Comparison of ENCODE assay signal across 31 cellular contexts in genomic region chr9:88936668-88937067, GRCh38. TPM values are rescaled to one million over a fixed set of nuclear protein-coding genes. Genes with fewer than 3 reads are reported as not detected.
DNase-seq lines count a peak whose midpoint lies in the region; ATAC-seq and TF ChIP-seq lines count a peak whose summit lies in the region.
"Had no signal": no experiment of that assay in that cellular context is flagged by ENCODE, and none has a peak within 500 bp of the region (broad histone marks: within the 10 kb centered on the region; RNA-seq: fewer than 3 reads in every experiment).

No MANE protein-coding gene starts in this region.

- H3K27ac ChIP-seq in mammary epithelial cell (ENCODE audit: insufficient read depth, low read depth, low read length), result no peak overlapping the region
- H3K27ac ChIP-seq in gastrocnemius medialis, result peak overlapping the region in 1 of 4 donors; percentile 22
- H3K27ac ChIP-seq: skin epidermis, upper lobe of left lung, WERI-Rb-1 had no signal

- POLR2A ChIA-PET in MCF 10A (lab: Yijun Ruan, JAX), result no interaction called here

- H3K79me2 ChIP-seq in mammary epithelial cell (ENCODE audit: insufficient read depth, low read length), result no peaks in the 10 kb centered on the region

- H2AFZ ChIP-seq in mammary epithelial cell (ENCODE audit: low read depth, low read length), result peak overlapping the region; percentile 2

- in situ Hi-C loops in mammary epithelial cell (cut with MboI; ENCODE audit: low sequenced_read_pairs in 2 of 2) (no loop called here), SK-MEL-5 (cut with HindIII; ENCODE audit: low pct_unique_long_range_greater_than_20kb, low sequenced_read_pairs) (no loop called here), gastrocnemius medialis (cut with MboI; ENCODE audit: low sequenced_read_pairs in 4 of 4) (no loop called here)

- H3K27me3 Mint-ChIP-seq in MCF 10A (ENCODE audit: insufficient read depth, unreplicated experiment), result no peaks in the 10 kb centered on the region

- no peak overlapping the region for H3K27ac Mint-ChIP-seq in MCF 10A (ENCODE audit: low read depth, unreplicated experiment)
- H3K27ac Mint-ChIP-seq: activated CD4-positive, alpha-beta T cell treated with anti-CD3 and anti-CD28 coated beads, Interleukin-2, amount 10 ng/mL, durations not matched to agents 24 days and 14 days; activated naive CD4-positive, alpha-beta T cell treated with anti-CD3 and anti-CD28 coated beads, Interleukin-2, amount 50 U/mL, for 24 hours; activated T-helper 2 cell treated with anti-CD3 and anti-CD28 coated beads, Interferon-gamma antibody, Interleukin-2, Interleukin-4, amounts not matched to agents 10 μg/mL and 5 μg/mL and 100 μg/mL, durations not matched to agents 14 hours and 24 hours and 36 hours; CD4-positive, alpha-beta memory T cell; nephron; stimulated activated memory B cell treated with anti-CD40 and anti-IgM and Interleukin-4, amounts not matched to agents 10 μg/mL and 1 μg/mL and 100 μg/mL, for 72 hours had no signal

- dilution Hi-C loops in mammary epithelial cell (cut with HindIII; ENCODE audit: low sequenced_read_pairs), result no loop called here

- H3K27me3 ChIP-seq in mammary epithelial cell (ENCODE audit: insufficient read depth, low read length) (peaks cover 2% of the 10 kb centered on the region), gastrocnemius medialis (no peaks in the 10 kb centered on the region)
- H3K27me3 ChIP-seq: breast epithelium, upper lobe of left lung had no signal

- TF ChIP-seq CTCF in mammary epithelial cell (conservative IDR thresholded peaks at IDR 0.05 in 1 of 2, IDR thresholded peaks at IDR 0.05 in 1 of 2; ENCODE audit: extremely low read depth in 1 of 2, insufficient read depth in 1 of 2, low read depth in 1 of 2, low read length in 2 of 2) (no peak), MCF 10A (IDR thresholded peaks at IDR 0.05; ENCODE audit: unreplicated experiment) (no peak), fibroblast of villous mesenchyme (IDR thresholded peaks at IDR 0.05; ENCODE audit: insufficient read depth, low read depth, low read length) (no peak), gastrocnemius medialis (IDR thresholded peaks at IDR 0.05 in 4 of 5, conservative IDR thresholded peaks at IDR 0.05 in 1 of 5) (no peak)

- CTCF ChIA-PET in mammary epithelial cell (lab: Charles Lee; ENCODE audit: low non-redundant PET), result no interaction called here
- CTCF ChIA-PET in MCF 10A (lab: Yijun Ruan, JAX), result no interaction called here

- BruUV-seq in mammary epithelial cell (replicated peaks; lab: Mats Ljungman, UMichigan) (no TSS peak), MCF 10A (replicated peaks; lab: Mats Ljungman, UMichigan) (no TSS peak)

- H3K4me2 ChIP-seq in mammary epithelial cell (ENCODE audit: insufficient read depth, low read depth, low read length), result no peak overlapping the region

- no peaks in the 10 kb centered on the region for H3K4me1 ChIP-seq in mammary epithelial cell (ENCODE audit: insufficient read depth, low read length)
- no peaks in the 10 kb centered on the region for H3K4me1 ChIP-seq in gastrocnemius medialis
- H3K4me1 ChIP-seq: breast epithelium had no signal

- H3K36me3 ChIP-seq in mammary epithelial cell (ENCODE audit: insufficient read depth, low read length), result no peaks in the 10 kb centered on the region
- H3K36me3 ChIP-seq in gastrocnemius medialis, result no peaks in the 10 kb centered on the region
- H3K36me3 ChIP-seq: breast epithelium, upper lobe of left lung, WERI-Rb-1 had no signal

- H3K4me3 ChIP-seq in mammary epithelial cell (replicated peaks in 1 of 3; ENCODE audit: insufficient read depth in 1 of 3, low read depth in 2 of 3, low read length in 3 of 3) (no peak overlapping the region), fibroblast of villous mesenchyme (ENCODE audit: low read depth, low read length) (no peak overlapping the region), gastrocnemius medialis (no peak overlapping the region)
- H3K4me3 ChIP-seq: breast epithelium, skin epidermis, upper lobe of left lung had no signal

- WGBS in mammary epithelial cell (ENCODE audit: low coverage, missing lambda C conversion rate), result 6% methylated on average over 5 of the region's 5 CpGs

- peak; percentile 58 to 63 for ATAC-seq in gastrocnemius medialis
- no peak for ATAC-seq in GM18502 (IDR thresholded peaks at IDR 0.05; ENCODE audit: poor library complexity, unreplicated experiment)
- ATAC-seq: Panc1; stimulated activated memory B cell treated with anti-CD40 and anti-IgM and Interleukin-4, amounts not matched to agents 10 μg/mL and 1 μg/mL and 100 μg/mL, for 72 hours had no signal

- H3K9ac ChIP-seq in mammary epithelial cell (ENCODE audit: insufficient read depth, low read length), result no peak overlapping the region

- H3K4me3 Mint-ChIP-seq in MCF 10A (ENCODE audit: unreplicated experiment), result no peak overlapping the region
- H3K4me3 Mint-ChIP-seq: activated CD4-positive, alpha-beta T cell treated with anti-CD3 and anti-CD28 coated beads, Interleukin-2, amount 10 ng/mL, durations not matched to agents 24 days and 14 days; activated naive CD4-positive, alpha-beta T cell treated with anti-CD3 and anti-CD28 coated beads, Interleukin-2, amount 50 U/mL, for 24 hours; CD4-positive, alpha-beta memory T cell; nephron; stimulated activated memory B cell treated with anti-CD40 and anti-IgM and Interleukin-4, amounts not matched to agents 10 μg/mL and 1 μg/mL and 100 μg/mL, for 72 hours had no signal

- intact Hi-C loops in mammary epithelial cell (cut with micrococcal nuclease), result no loop called here
- intact Hi-C loops in MCF 10A (cut with micrococcal nuclease), result no loop called here
- intact Hi-C loops in gastrocnemius medialis (cut with DNase I; ENCODE audit: low total_unique reads), result no loop called here

- DNase-seq in mammary epithelial cell (no peak), MCF 10A (ENCODE audit: unreplicated experiment) (no peak), SK-MEL-5 (ENCODE audit: low read depth, low spot score) (peak; percentile 17), fibroblast of villous mesenchyme (ENCODE audit: low read depth) (peak; percentile 19), gastrocnemius medialis (peak; percentile 12 to 54), SKM-1 (lab: John Stamatoyannopoulos, UW; ENCODE audit: unreplicated experiment) (no peak), D341Med (ENCODE audit: low spot score) (no peak)
- DNase-seq: activated CD4-positive, alpha-beta T cell treated with anti-CD3 and anti-CD28 coated beads, Interleukin-2, amount 10 ng/mL, durations not matched to agents 24 days and 14 days; activated CD8-positive, alpha-beta memory T cell treated with anti-CD3 and anti-CD28 coated beads for 24 hours; activated T-cell treated with anti-CD3 and anti-CD28 coated beads for 4 hours; amygdala; CD4-positive, alpha-beta memory T cell; effector CD4-positive, alpha-beta T cell; GOT3; head of caudate nucleus; kidney; NCI-H2029; NCI-H526 treated with DMSO at 0.1 percent for 48 hours; SIG-M5; substantia nigra; SW 1271; upper lobe of left lung; WERI-Rb-1 had no signal

- H3K9me3 ChIP-seq in mammary epithelial cell (replicated peaks; ENCODE audit: insufficient read depth, low read length) (no peaks in the 10 kb centered on the region), gastrocnemius medialis (no peaks in the 10 kb centered on the region)
- H3K9me3 ChIP-seq: breast epithelium, upper lobe of left lung had no signal

- no peaks in the 10 kb centered on the region for H4K20me1 ChIP-seq in mammary epithelial cell (ENCODE audit: insufficient read depth, low read length)

- H3K9me3 Mint-ChIP-seq in MCF 10A (ENCODE audit: unreplicated experiment), result no peaks in the 10 kb centered on the region
- H3K9me3 Mint-ChIP-seq: activated CD4-positive, alpha-beta T cell treated with anti-CD3 and anti-CD28 coated beads, Interleukin-2, amount 10 ng/mL, durations not matched to agents 24 days and 14 days; activated naive CD4-positive, alpha-beta T cell treated with anti-CD3 and anti-CD28 coated beads, Interleukin-2, amount 50 U/mL, for 24 hours; activated T-helper 2 cell treated with anti-CD3 and anti-CD28 coated beads, Interferon-gamma antibody, Interleukin-2, Interleukin-4, amounts not matched to agents 10 μg/mL and 5 μg/mL and 100 μg/mL, durations not matched to agents 14 hours and 24 hours and 36 hours had no signal

- H3K4me1 Mint-ChIP-seq in MCF 10A (ENCODE audit: insufficient read depth, unreplicated experiment), result peaks cover 10% of the 10 kb centered on the region
- H3K4me1 Mint-ChIP-seq: activated CD4-positive, alpha-beta T cell treated with anti-CD3 and anti-CD28 coated beads, Interleukin-2, amount 10 ng/mL, durations not matched to agents 24 days and 14 days; activated naive CD4-positive, alpha-beta T cell treated with anti-CD3 and anti-CD28 coated beads, Interleukin-2, amount 50 U/mL, for 24 hours; CD4-positive, alpha-beta memory T cell; nephron; stimulated activated memory B cell treated with anti-CD40 and anti-IgM and Interleukin-4, amounts not matched to agents 10 μg/mL and 1 μg/mL and 100 μg/mL, for 72 hours had no signal

- no peak for TF ChIP-seq POLR2A in gastrocnemius medialis (IDR thresholded peaks at IDR 0.05)

- H3K36me3 Mint-ChIP-seq in MCF 10A (ENCODE audit: insufficient read depth, unreplicated experiment), result no peaks in the 10 kb centered on the region
- H3K36me3 Mint-ChIP-seq: activated naive CD4-positive, alpha-beta T cell treated with anti-CD3 and anti-CD28 coated beads, Interleukin-2, amount 50 U/mL, for 24 hours; CD4-positive, alpha-beta memory T cell; stimulated activated memory B cell treated with anti-CD40 and anti-IgM and Interleukin-4, amounts not matched to agents 10 μg/mL and 1 μg/mL and 100 μg/mL, for 72 hours had no signal

RNA-seq across cellular contexts. Expression of gene S1PR3, which starts 54.6 kb away (rescaled TPM):
- total RNA-seq in mammary epithelial cell (1 to 10 TPM; 2.5 to 6.0 TPM), MCF 10A (2022) (2.7 and 2.8 TPM in 2 replicates), fibroblast of villous mesenchyme (102 and 279 TPM in 2 replicates), gastrocnemius medialis (10 to 100 TPM in 1 of 4 donors, 1 to 10 TPM in 3; 3.3 to 13.4 (median 5.7) TPM)
- polyA plus RNA-seq in mammary epithelial cell, result 7.6 TPM
- 10.3 TPM for polyA minus RNA-seq in mammary epithelial cell
- 0.50 and 0.56 TPM in 2 replicates for total RNA-seq in SK-MEL-5 (2014; rRNA removed; shearing (Covaris generic))
- polyA plus RNA-seq in SK-MEL-5 (2015; cell fraction: cytosol; rRNA removed), result 0.80 and 0.93 TPM in 2 replicates
- 0.50 and 2.8 TPM in 2 replicates for polyA plus RNA-seq in SK-MEL-5 (2015; cell fraction: nucleus; rRNA removed)
- total RNA-seq: CD4-positive, alpha-beta memory T cell had no signal
- polyA plus RNA-seq: CD4-positive, alpha-beta memory T cell had no signal

Comparison
In these comparisons a context has a peak if more than half of its experiments do, and no peak if none do; other contexts are left out.
1. DNase-seq: peak in SK-MEL-5 (single experiment), fibroblast of villous mesenchyme (single experiment) and gastrocnemius medialis (2 of 2); none in mammary epithelial cell (single experiment), MCF 10A (single experiment), SKM-1 (single experiment) and D341Med (single experiment).